1 cellular context compared by ENCODE assay signal in the genomic region with DNA sequence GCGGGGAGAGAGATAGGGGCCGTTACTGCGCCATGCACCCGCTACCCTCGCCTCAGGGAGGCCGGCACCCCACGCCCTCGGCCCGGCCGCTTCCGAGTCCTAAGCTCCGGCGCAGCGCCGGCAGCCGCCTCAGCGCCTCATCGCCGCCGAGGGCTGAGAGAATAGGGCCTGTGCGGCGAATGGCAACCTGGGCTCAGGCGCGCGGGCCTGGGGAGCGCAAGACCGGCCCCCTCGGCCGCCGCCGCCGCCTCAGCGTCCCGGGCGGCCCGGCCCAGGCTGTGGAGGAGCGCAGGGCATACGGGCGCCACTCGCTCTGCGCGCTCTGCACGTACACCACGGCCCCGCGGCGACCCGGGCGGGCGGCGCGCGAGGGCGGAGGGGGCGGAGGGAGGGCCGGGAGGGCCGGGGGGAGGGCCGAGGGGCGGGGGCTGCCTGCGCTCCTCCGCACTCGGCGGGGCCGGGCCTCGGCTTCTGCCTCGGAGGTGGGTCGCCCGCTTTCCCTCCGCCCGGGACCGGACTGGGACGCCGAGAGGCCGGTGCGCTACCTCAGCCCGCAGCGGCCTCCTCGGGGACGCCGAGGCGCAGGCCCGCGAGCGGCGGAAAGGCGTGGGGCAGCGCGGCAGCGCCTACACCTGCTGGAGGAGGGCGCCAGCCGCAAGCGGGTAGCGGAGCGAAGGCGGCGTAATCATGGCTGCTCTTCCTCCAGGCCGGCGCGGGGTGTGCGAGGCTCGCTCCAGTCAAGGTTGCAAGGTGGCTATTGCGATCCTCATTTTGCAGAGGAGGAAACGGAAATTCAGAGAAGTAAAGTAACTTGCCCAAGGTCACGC.
TF ChIP-seq lines count a peak whose summit lies in the region.

A gene (minus strand): TSS at position 317 of the 827 bp plus-strand sequence. CDS start 399 bp downstream, outside the sequence.

TF ChIP-seq in HepG2, 621 proteins besides CTCF, POLR2A, EP300 and RAD21 (continued from another document and continues in another):
- TF ChIP-seq SNRNP70 (IDR thresholded peaks at IDR 0.05; ENCODE audit: low read depth, low read length): no peak
- no peak for TF ChIP-seq ZNF761 (CRISPR knock-in tag; conservative IDR thresholded peaks at IDR 0.05)
- TF ChIP-seq, protein P1, sequence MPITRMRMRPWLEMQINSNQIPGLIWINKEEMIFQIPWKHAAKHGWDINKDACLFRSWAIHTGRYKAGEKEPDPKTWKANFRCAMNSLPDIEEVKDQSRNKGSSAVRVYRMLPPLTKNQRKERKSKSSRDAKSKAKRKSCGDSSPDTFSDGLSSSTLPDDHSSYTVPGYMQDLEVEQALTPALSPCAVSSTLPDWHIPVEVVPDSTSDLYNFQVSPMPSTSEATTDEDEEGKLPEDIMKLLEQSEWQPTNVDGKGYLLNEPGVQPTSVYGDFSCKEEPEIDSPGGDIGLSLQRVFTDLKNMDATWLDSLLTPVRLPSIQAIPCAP (CRISPR knock-in tag; IDR thresholded peaks at IDR 0.05; ENCODE audit: low read depth): no peak
- TF ChIP-seq RBFOX2 (IDR thresholded peaks at IDR 0.05; ENCODE audit: low read depth, low read length): peak; percentile 93
- TF ChIP-seq, protein P2, sequence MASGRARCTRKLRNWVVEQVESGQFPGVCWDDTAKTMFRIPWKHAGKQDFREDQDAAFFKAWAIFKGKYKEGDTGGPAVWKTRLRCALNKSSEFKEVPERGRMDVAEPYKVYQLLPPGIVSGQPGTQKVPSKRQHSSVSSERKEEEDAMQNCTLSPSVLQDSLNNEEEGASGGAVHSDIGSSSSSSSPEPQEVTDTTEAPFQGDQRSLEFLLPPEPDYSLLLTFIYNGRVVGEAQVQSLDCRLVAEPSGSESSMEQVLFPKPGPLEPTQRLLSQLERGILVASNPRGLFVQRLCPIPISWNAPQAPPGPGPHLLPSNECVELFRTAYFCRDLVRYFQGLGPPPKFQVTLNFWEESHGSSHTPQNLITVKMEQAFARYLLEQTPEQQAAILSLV (CRISPR knock-in tag; IDR thresholded peaks at IDR 0.05; ENCODE audit: borderline replicate concordance): peak; percentile 87
- no peak for TF ChIP-seq RBM22 (optimal IDR thresholded peaks at IDR 0.05; ENCODE audit: low read length)
- TF ChIP-seq, protein P3, sequence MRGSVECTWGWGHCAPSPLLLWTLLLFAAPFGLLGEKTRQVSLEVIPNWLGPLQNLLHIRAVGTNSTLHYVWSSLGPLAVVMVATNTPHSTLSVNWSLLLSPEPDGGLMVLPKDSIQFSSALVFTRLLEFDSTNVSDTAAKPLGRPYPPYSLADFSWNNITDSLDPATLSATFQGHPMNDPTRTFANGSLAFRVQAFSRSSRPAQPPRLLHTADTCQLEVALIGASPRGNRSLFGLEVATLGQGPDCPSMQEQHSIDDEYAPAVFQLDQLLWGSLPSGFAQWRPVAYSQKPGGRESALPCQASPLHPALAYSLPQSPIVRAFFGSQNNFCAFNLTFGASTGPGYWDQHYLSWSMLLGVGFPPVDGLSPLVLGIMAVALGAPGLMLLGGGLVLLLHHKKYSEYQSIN (CRISPR knock-in tag; IDR thresholded peaks at IDR 0.05; ENCODE audit: borderline replicate concordance): no peak; the same call in 1 of the 2 replicates
- TF ChIP-seq PAX8 (CRISPR knock-in tag; IDR thresholded peaks at IDR 0.05; ENCODE audit: borderline replicate concordance): no peak
- no peak for TF ChIP-seq ZNF605 (CRISPR knock-in tag; IDR thresholded peaks at IDR 0.05)
- no peak for TF ChIP-seq ZFP41 (CRISPR knock-in tag; IDR thresholded peaks at IDR 0.05; ENCODE audit: borderline replicate concordance)
- TF ChIP-seq MED13 (CRISPR knock-in tag; IDR thresholded peaks at IDR 0.05): peak; percentile 72
- no peak for TF ChIP-seq ZFP36 (IDR thresholded peaks at IDR 0.05; ENCODE audit: borderline replicate concordance, low read depth, low read length, partially characterized antibody)
- TF ChIP-seq, protein P4, sequence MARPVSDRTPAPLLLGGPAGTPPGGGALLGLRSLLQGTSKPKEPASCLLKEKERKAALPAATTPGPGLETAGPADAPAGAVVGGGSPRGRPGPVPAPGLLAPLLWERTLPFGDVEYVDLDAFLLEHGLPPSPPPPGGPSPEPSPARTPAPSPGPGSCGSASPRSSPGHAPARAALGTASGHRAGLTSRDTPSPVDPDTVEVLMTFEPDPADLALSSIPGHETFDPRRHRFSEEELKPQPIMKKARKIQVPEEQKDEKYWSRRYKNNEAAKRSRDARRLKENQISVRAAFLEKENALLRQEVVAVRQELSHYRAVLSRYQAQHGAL (CRISPR knock-in tag; IDR thresholded peaks at IDR 0.05; ENCODE audit: not compliant biosample characterization): no peak
- no peak for TF ChIP-seq HNF4G (IDR thresholded peaks at IDR 0.05; ENCODE audit: borderline replicate concordance, low read depth, low read length)
- TF ChIP-seq HNF4G (CRISPR knock-in tag; IDR thresholded peaks at IDR 0.05; ENCODE audit: borderline replicate concordance, low read depth): peak; percentile 33; the same call in 1 of the 2 replicates
- no peak for TF ChIP-seq MBNL3 (CRISPR knock-in tag; conservative IDR thresholded peaks at IDR 0.05)
- TF ChIP-seq KDM4B (CRISPR knock-in tag; IDR thresholded peaks at IDR 0.05): 0 out of 2 replicates have a peak, but pooled peaks have one; percentile 35
- TF ChIP-seq ZNF547 (CRISPR knock-in tag; IDR thresholded peaks at IDR 0.05): peak; percentile 79; the same call in 1 of the 2 replicates
- TF ChIP-seq, protein P5, sequence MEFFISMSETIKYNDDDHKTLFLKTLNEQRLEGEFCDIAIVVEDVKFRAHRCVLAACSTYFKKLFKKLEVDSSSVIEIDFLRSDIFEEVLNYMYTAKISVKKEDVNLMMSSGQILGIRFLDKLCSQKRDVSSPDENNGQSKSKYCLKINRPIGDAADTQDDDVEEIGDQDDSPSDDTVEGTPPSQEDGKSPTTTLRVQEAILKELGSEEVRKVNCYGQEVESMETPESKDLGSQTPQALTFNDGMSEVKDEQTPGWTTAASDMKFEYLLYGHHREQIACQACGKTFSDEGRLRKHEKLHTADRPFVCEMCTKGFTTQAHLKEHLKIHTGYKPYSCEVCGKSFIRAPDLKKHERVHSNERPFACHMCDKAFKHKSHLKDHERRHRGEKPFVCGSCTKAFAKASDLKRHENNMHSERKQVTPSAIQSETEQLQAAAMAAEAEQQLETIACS (CRISPR knock-in tag; IDR thresholded peaks at IDR 0.05): peak; percentile 74
- TF ChIP-seq, protein P6, sequence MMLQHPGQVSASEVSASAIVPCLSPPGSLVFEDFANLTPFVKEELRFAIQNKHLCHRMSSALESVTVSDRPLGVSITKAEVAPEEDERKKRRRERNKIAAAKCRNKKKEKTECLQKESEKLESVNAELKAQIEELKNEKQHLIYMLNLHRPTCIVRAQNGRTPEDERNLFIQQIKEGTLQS (CRISPR knock-in tag; IDR thresholded peaks at IDR 0.05): no peak
- no peak; the same call in 1 of the 2 replicates for TF ChIP-seq ZKSCAN1 (IDR thresholded peaks at IDR 0.05; ENCODE audit: low read length)
- TF ChIP-seq, protein P7, sequence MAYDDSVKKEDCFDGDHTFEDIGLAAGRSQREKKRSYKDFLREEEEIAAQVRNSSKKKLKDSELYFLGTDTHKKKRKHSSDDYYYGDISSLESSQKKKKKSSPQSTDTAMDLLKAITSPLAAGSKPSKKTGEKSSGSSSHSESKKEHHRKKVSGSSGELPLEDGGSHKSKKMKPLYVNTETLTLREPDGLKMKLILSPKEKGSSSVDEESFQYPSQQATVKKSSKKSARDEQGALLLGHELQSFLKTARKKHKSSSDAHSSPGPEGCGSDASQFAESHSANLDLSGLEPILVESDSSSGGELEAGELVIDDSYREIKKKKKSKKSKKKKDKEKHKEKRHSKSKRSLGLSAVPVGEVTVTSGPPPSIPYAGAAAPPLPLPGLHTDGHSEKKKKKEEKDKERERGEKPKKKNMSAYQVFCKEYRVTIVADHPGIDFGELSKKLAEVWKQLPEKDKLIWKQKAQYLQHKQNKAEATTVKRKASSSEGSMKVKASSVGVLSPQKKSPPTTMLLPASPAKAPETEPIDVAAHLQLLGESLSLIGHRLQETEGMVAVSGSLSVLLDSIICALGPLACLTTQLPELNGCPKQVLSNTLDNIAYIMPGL (CRISPR knock-in tag; IDR thresholded peaks at IDR 0.05; ENCODE audit: borderline replicate concordance in 1 of 2, low read depth in 1 of 2): peak; percentile 90 to 95
- TF ChIP-seq RCOR2 (CRISPR knock-in tag; IDR thresholded peaks at IDR 0.05): no peak
- TF ChIP-seq ZNF326 (CRISPR knock-in tag; IDR thresholded peaks at IDR 0.05; ENCODE audit: borderline replicate concordance): no peak
- no peak for TF ChIP-seq ZNF589 (CRISPR knock-in tag; conservative IDR thresholded peaks at IDR 0.05)
- no peak for TF ChIP-seq ZSCAN30 (CRISPR knock-in tag; IDR thresholded peaks at IDR 0.05)
- no peak for TF ChIP-seq ZNF17 (CRISPR knock-in tag; IDR thresholded peaks at IDR 0.05)
- peak; percentile 85 for TF ChIP-seq ZNF883 (CRISPR knock-in tag; IDR thresholded peaks at IDR 0.05; ENCODE audit: not compliant biosample characterization)
- peak; percentile 94 for TF ChIP-seq ZFX (CRISPR knock-in tag; IDR thresholded peaks at IDR 0.05; ENCODE audit: low read depth)
- TF ChIP-seq, protein P8, sequence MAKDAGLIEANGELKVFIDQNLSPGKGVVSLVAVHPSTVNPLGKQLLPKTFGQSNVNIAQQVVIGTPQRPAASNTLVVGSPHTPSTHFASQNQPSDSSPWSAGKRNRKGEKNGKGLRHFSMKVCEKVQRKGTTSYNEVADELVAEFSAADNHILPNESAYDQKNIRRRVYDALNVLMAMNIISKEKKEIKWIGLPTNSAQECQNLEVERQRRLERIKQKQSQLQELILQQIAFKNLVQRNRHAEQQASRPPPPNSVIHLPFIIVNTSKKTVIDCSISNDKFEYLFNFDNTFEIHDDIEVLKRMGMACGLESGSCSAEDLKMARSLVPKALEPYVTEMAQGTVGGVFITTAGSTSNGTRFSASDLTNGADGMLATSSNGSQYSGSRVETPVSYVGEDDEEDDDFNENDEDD (CRISPR knock-in tag; IDR thresholded peaks at IDR 0.05; ENCODE audit: borderline replicate concordance): peak; percentile 76; the same call in 1 of the 2 replicates
- 0 out of 2 replicates have a peak, but pooled peaks have one; percentile 25 for TF ChIP-seq CHD2 (IDR thresholded peaks at IDR 0.05; ENCODE audit: low read depth, low read length)
- no peak for TF ChIP-seq MZF1 (CRISPR knock-in tag; IDR thresholded peaks at IDR 0.05; ENCODE audit: borderline replicate concordance)
- TF ChIP-seq CCAR2 (optimal IDR thresholded peaks at IDR 0.05; ENCODE audit: low read depth, low read length): no peak
- TF ChIP-seq, protein P9, sequence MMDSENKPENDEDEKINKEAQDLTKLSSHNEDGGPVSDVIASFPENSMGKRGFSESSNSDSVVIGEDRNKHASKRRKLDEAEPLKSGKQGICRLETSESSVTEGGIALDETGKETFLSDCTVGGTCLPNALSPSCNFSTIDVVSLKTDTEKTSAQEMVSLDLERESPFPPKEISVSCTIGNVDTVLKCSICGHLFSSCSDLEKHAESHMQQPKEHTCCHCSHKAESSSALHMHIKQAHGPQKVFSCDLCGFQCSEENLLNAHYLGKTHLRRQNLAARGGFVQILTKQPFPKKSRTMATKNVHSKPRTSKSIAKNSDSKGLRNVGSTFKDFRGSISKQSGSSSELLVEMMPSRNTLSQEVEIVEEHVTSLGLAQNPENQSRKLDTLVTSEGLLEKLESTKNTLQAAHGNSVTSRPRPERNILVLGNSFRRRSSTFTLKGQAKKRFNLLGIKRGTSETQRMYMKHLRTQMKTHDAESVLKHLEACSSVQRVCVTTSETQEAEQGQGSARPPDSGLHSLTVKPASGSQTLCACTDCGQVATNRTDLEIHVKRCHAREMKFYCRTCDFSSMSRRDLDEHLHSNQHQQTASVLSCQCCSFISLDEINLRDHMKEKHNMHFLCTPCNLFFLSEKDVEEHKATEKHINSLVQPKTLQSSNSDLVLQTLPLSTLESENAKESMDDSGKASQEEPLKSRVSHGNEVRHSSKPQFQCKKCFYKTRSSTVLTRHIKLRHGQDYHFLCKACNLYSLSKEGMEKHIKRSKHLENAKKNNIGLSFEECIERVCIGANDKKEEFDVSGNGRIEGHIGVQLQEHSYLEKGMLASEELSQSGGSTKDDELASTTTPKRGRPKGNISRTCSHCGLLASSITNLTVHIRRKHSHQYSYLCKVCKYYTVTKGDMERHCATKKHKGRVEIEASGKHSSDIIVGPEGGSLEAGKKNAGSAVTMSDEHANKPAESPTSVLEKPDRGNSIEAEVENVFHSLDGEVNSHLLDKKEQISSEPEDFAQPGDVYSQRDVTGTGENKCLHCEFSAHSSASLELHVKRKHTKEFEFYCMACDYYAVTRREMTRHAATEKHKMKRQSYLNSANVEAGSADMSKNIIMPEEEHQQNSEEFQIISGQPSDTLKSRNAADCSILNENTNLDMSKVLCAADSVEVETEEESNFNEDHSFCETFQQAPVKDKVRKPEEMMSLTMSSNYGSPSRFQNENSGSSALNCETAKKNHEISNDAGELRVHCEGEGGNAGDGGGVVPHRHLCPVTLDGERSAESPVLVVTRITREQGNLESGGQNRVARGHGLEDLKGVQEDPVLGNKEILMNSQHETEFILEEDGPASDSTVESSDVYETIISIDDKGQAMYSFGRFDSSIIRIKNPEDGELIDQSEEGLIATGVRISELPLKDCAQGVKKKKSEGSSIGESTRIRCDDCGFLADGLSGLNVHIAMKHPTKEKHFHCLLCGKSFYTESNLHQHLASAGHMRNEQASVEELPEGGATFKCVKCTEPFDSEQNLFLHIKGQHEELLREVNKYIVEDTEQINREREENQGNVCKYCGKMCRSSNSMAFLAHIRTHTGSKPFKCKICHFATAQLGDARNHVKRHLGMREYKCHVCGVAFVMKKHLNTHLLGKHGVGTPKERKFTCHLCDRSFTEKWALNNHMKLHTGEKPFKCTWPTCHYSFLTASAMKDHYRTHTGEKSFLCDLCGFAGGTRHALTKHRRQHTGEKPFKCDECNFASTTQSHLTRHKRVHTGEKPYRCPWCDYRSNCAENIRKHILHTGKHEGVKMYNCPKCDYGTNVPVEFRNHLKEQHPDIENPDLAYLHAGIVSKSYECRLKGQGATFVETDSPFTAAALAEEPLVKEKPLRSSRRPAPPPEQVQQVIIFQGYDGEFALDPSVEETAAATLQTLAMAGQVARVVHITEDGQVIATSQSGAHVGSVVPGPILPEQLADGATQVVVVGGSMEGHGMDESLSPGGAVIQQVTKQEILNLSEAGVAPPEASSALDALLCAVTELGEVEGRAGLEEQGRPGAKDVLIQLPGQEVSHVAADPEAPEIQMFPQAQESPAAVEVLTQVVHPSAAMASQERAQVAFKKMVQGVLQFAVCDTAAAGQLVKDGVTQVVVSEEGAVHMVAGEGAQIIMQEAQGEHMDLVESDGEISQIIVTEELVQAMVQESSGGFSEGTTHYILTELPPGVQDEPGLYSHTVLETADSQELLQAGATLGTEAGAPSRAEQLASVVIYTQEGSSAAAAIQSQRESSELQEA (CRISPR knock-in tag; IDR thresholded peaks at IDR 0.05; ENCODE audit: not compliant biosample characterization): peak; percentile 78
- no peak for TF ChIP-seq HMGA1 (CRISPR knock-in tag; conservative IDR thresholded peaks at IDR 0.05)
- TF ChIP-seq SUZ12 (IDR thresholded peaks at IDR 0.05; ENCODE audit: low read depth, low read length): no peak
- no peak for TF ChIP-seq PAF1 (CRISPR knock-in tag; IDR thresholded peaks at IDR 0.05)
- TF ChIP-seq SP1 (IDR thresholded peaks at IDR 0.05): no peak
- TF ChIP-seq SP1 (CRISPR knock-in tag; IDR thresholded peaks at IDR 0.05): peak; percentile 36
- TF ChIP-seq PCBP1 (IDR thresholded peaks at IDR 0.05; ENCODE audit: borderline replicate concordance, low read depth, low read length): no peak
- peak; percentile 93; the same call in 1 of the 2 replicates for TF ChIP-seq KDM5B (CRISPR knock-in tag; IDR thresholded peaks at IDR 0.05; ENCODE audit: borderline replicate concordance)
- no peak for TF ChIP-seq PHF5A (CRISPR knock-in tag; IDR thresholded peaks at IDR 0.05; ENCODE audit: low read depth, unreplicated experiment)
- TF ChIP-seq ZNF850 (CRISPR knock-in tag; conservative IDR thresholded peaks at IDR 0.05): no peak
- TF ChIP-seq ZNF607 (CRISPR knock-in tag; IDR thresholded peaks at IDR 0.05; ENCODE audit: borderline replicate concordance): peak; percentile 94
- TF ChIP-seq FIP1L1 (IDR thresholded peaks at IDR 0.05; ENCODE audit: borderline replicate concordance, insufficient read depth, low read depth, low read length): no peak
- TF ChIP-seq SAP130 (CRISPR knock-in tag; IDR thresholded peaks at IDR 0.05; ENCODE audit: low read depth): peak; percentile 66
